In the genomic region with DNA sequence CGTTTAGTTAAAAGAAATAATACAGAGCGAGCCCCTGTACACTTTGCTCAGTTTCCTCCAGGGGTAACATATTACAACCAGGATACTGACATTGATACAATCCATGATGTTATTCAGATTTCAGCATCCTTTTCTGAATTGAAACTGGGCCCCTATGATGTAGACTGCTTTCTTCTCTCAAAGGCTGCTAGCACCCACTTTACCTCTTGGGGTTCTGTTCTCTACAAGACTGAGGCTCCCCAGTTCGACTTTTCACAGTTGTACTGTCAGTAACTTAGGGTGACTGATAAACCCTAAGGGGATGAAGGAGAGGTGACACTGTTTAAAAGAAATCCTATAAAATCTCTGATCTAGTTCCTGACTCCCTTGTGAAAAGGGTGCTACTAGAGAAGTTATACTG, we compare ENCODE assay signal across 8 cellular contexts. TPM values are rescaled to one million over a fixed set of nuclear protein-coding genes. Genes with fewer than 3 reads are reported as not detected.
A peak's percentile ranks its signal among the peaks of the same experiment; 100 is the strongest.
DNase-seq lines count a peak whose midpoint lies in the region; ATAC-seq and TF ChIP-seq lines count a peak whose summit lies in the region.

No MANE protein-coding gene starts in this region.

- 86% methylated on average over 3 of the region's 3 CpGs for WGBS in HUES64

- TF ChIP-seq CTCF in C4-2B (conservative IDR thresholded peaks at IDR 0.05): no peak

- peaks cover 0 to 3% (median 0%) of the 10 kb centered on the region in 5 donors for H3K27me3 Mint-ChIP-seq in naive thymus-derived CD8-positive, alpha-beta T cell

- peak; percentile 26 to 54 for ATAC-seq in naive thymus-derived CD8-positive, alpha-beta T cell
- ATAC-seq in HG03108 (IDR thresholded peaks at IDR 0.05; ENCODE audit: unreplicated experiment): no peak

- H3K4me3 Mint-ChIP-seq in naive thymus-derived CD8-positive, alpha-beta T cell: peak overlapping the region; percentile 96 to 99 (median 98)

- no peaks in the 10 kb centered on the region for H3K27me3 ChIP-seq in HUES64 (ENCODE audit: insufficient read depth, low read length)

- peaks cover 0 to 4% (median 0%) of the 10 kb centered on the region in 9 donors for H3K9me3 Mint-ChIP-seq in naive thymus-derived CD8-positive, alpha-beta T cell

- peak overlapping the region; percentile 98 to 100 (median 99) for H3K27ac Mint-ChIP-seq in naive thymus-derived CD8-positive, alpha-beta T cell

- peak overlapping the region; percentile 90 for H3K27ac ChIP-seq in C4-2B
- H3K27ac ChIP-seq in HUES64 (ENCODE audit: low read depth, low read length): peak overlapping the region; percentile 86

- H3K9me3 ChIP-seq in HUES64 (ENCODE audit: insufficient read depth, low read depth, low read length): no peaks in the 10 kb centered on the region

- H3K9ac ChIP-seq in HUES64 (ENCODE audit: low read depth, low read length): peak overlapping the region; percentile 91

- DNase-seq in central memory CD4-positive, alpha-beta T cell: peak; percentile 24
- DNase-seq in naive thymus-derived CD8-positive, alpha-beta T cell: peak in 5 of 10 donors; percentile 10 to 47 (median 35)
- DNase-seq in COLO668 (lab: John Stamatoyannopoulos, UW; ENCODE audit: unreplicated experiment) (no peak), HuH-7 (ENCODE audit: low spot score) (no peak)
- DNase-seq in stimulated activated CD4-positive, alpha-beta T cell treated with anti-CD3 and anti-CD28 coated beads, Interleukin-4, amount 100 ng/mL, for 4 hours: no peak

- POLR2A ChIA-PET in naive thymus-derived CD8-positive, alpha-beta T cell (lab: Charles Lee): interaction anchor here (0.6 to 2.8 kb wide), 3 partner anchors 39 to 1098 kb away, joined by 4 to 23 read pairs (median 4); a partner anchor contains a TSS

- H3K4me1 ChIP-seq in HUES64 (ENCODE audit: insufficient read depth, low read length): peaks cover 3% of the 10 kb centered on the region; the same call in 1 of the 2 replicates

- peaks cover 0 to 40% (median 6%) of the 10 kb centered on the region in 3 donors for H3K36me3 Mint-ChIP-seq in naive thymus-derived CD8-positive, alpha-beta T cell

- H3K4me3 ChIP-seq in HUES64 (ENCODE audit: low read length): peak overlapping the region; percentile 84

- H3K4me1 Mint-ChIP-seq in naive thymus-derived CD8-positive, alpha-beta T cell: peaks cover 10 to 33% (median 26%) of the 10 kb centered on the region in 4 donors

- peaks cover 30% of the 10 kb centered on the region for H3K36me3 ChIP-seq in HUES64 (ENCODE audit: insufficient read depth, low read length)

RNA-seq across cellular contexts. Expression of a gene that starts 0.9 kb away (rescaled TPM):
- 38.1 TPM for polyA plus RNA-seq in HUES64 (2013, experiment 1 of 2)
- polyA plus RNA-seq in HUES64 (2013, experiment 2 of 2): 34.0 TPM
- total RNA-seq in naive thymus-derived CD8-positive, alpha-beta T cell: 10 to 100 TPM; 29.4 to 29.5 TPM
- 10 to 100 TPM; 17.6 to 24.2 (median 20.1) TPM for polyA plus RNA-seq in naive thymus-derived CD8-positive, alpha-beta T cell

RNA-seq across cellular contexts. Expression of a gene that starts 39.6 kb away (rescaled TPM):
- polyA plus RNA-seq in HUES64 (2013, experiment 1 of 2): 61.7 TPM
- polyA plus RNA-seq in HUES64 (2013, experiment 2 of 2): 63.4 TPM
- total RNA-seq in naive thymus-derived CD8-positive, alpha-beta T cell: 10 to 100 TPM; 41.7 to 51.0 TPM
- polyA plus RNA-seq in naive thymus-derived CD8-positive, alpha-beta T cell: 10 to 100 TPM; 48.2 to 71.3 (median 61.7) TPM
